Comparison of ENCODE assay signal across 2 cellular contexts in the genomic region with DNA sequence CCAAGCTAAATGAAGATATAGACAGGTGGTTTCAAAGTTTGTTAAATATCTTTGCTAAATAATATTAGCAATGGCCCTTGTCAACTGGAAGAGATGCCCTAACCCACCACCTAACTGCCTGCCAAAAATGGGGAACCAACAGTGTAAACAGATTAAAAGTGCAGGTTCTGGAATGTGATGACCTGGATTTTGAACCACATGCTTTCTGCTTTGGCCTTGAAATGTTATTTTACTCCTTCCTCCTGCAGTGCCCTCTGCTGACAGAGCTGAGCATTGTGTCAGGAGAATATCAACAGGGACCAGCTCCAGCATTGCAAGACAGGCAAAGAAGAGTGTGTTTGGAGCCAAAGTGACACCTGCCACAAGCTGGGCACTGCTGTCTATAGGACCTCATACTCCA.
TF ChIP-seq lines count a peak whose summit lies in the region.

No MANE protein-coding gene starts in this region.

TF ChIP-seq in WTC11, 78 proteins besides CTCF, POLR2A, EP300 and RAD21 (continued from another document):
- TF ChIP-seq CBFB (CRISPR knock-in tag; IDR thresholded peaks at IDR 0.05; ENCODE audit: low read depth): no peak
- no peak for TF ChIP-seq JUN (CRISPR knock-in tag; IDR thresholded peaks at IDR 0.05)
- no peak for TF ChIP-seq ZNF232 (CRISPR knock-in tag; IDR thresholded peaks at IDR 0.05)
- no peak for TF ChIP-seq NR1H2 (CRISPR knock-in tag; IDR thresholded peaks at IDR 0.05)
- no peak for TF ChIP-seq ESRRA (CRISPR knock-in tag; IDR thresholded peaks at IDR 0.05; ENCODE audit: borderline replicate concordance)
- no peak for TF ChIP-seq TP53 (CRISPR knock-in tag; IDR thresholded peaks at IDR 0.05)
- no peak for TF ChIP-seq ELF4 (CRISPR knock-in tag; IDR thresholded peaks at IDR 0.05; ENCODE audit: low read depth)
- no peak for TF ChIP-seq GABPB1 (CRISPR knock-in tag; IDR thresholded peaks at IDR 0.05)
- no peak for TF ChIP-seq TEAD4 (CRISPR knock-in tag; IDR thresholded peaks at IDR 0.05)
- TF ChIP-seq, protein P1, sequence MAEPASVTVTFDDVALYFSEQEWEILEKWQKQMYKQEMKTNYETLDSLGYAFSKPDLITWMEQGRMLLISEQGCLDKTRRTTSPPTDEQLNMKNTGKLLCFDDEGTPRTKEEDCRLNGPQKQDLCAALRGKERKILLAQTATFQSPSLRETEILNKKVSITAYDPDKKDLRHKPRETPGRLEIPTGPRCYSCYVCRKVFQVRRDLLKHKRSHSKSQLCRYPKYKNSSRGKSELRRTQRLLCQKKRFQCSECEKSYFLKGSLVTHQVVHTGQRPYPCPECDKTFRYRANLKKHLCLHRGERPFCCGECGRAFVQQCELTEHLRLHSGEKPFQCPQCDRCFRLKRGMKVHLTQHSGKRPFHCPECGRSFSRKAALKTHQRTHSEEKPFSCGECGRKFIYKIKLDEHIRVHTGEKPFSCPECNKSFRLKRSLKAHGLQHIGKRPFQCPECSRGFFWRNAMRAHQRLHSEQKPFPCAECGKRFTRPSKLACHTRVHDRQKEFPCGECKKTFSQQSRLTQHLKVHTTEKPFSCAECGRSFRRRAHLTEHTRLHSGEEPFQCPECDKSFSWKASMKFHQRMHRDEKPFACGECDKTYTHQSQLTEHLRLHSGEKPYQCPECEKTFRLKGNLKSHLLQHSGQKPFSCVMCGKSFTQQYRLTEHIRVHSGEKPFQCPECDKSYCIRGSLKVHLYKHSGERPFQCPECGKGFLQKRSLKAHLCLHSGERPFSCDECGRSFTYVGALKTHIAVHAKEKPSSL (CRISPR knock-in tag; conservative IDR thresholded peaks at IDR 0.05): no peak
- TF ChIP-seq, protein P2, sequence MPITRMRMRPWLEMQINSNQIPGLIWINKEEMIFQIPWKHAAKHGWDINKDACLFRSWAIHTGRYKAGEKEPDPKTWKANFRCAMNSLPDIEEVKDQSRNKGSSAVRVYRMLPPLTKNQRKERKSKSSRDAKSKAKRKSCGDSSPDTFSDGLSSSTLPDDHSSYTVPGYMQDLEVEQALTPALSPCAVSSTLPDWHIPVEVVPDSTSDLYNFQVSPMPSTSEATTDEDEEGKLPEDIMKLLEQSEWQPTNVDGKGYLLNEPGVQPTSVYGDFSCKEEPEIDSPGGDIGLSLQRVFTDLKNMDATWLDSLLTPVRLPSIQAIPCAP (CRISPR knock-in tag; IDR thresholded peaks at IDR 0.05): no peak
- no peak for TF ChIP-seq KAT7 (CRISPR knock-in tag; IDR thresholded peaks at IDR 0.05; ENCODE audit: borderline replicate concordance)
- TF ChIP-seq, protein P3, sequence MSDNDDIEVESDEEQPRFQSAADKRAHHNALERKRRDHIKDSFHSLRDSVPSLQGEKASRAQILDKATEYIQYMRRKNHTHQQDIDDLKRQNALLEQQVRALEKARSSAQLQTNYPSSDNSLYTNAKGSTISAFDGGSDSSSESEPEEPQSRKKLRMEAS (CRISPR knock-in tag; IDR thresholded peaks at IDR 0.05): no peak
- TF ChIP-seq FOXJ3 (CRISPR knock-in tag; IDR thresholded peaks at IDR 0.05; ENCODE audit: borderline replicate concordance): no peak

TF ChIP-seq in HepG2, 621 proteins besides CTCF, POLR2A, EP300 and RAD21 (continued from another document and continues in another):
- no peak for TF ChIP-seq NFKBIZ (CRISPR knock-in tag; IDR thresholded peaks at IDR 0.05)
- no peak for TF ChIP-seq ZNF7 (CRISPR knock-in tag; IDR thresholded peaks at IDR 0.05)
- TF ChIP-seq PHF20 (CRISPR knock-in tag; IDR thresholded peaks at IDR 0.05): 0 out of 2 replicates have a peak, but pooled peaks have one; percentile 8
- TF ChIP-seq, protein P4, sequence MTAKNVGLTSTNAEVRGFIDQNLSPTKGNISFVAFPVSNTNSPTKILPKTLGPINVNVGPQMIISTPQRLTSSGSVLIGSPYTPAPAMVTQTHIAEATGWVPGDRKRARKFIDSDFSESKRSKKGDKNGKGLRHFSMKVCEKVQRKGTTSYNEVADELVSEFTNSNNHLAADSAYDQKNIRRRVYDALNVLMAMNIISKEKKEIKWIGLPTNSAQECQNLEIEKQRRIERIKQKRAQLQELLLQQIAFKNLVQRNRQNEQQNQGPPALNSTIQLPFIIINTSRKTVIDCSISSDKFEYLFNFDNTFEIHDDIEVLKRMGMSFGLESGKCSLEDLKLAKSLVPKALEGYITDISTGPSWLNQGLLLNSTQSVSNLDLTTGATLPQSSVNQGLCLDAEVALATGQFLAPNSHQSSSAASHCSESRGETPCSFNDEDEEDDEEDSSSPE (CRISPR knock-in tag; IDR thresholded peaks at IDR 0.05): no peak
- TF ChIP-seq KAT8 (CRISPR knock-in tag; IDR thresholded peaks at IDR 0.05): 0 out of 2 replicates have a peak, but pooled peaks have one; percentile 27
- no peak for TF ChIP-seq RFX5 (IDR thresholded peaks at IDR 0.05; ENCODE audit: low read depth, low read length)
- no peak for TF ChIP-seq ZNF232 (CRISPR knock-in tag; IDR thresholded peaks at IDR 0.05; ENCODE audit: borderline replicate concordance)
- no peak for TF ChIP-seq TARDBP (CRISPR knock-in tag; IDR thresholded peaks at IDR 0.05)
- no peak for TF ChIP-seq KDM5B (CRISPR knock-in tag; IDR thresholded peaks at IDR 0.05; ENCODE audit: borderline replicate concordance)
- no peak for TF ChIP-seq NR2C2 (CRISPR knock-in tag; IDR thresholded peaks at IDR 0.05; ENCODE audit: borderline replicate concordance)
- peak; percentile 94; the same call in 1 of the 2 replicates for TF ChIP-seq SETDB1 (CRISPR knock-in tag; IDR thresholded peaks at IDR 0.05; ENCODE audit: borderline replicate concordance)
- no peak for TF ChIP-seq NONO (IDR thresholded peaks at IDR 0.05)
- no peak for TF ChIP-seq NONO (CRISPR knock-in tag; conservative IDR thresholded peaks at IDR 0.05)
- TF ChIP-seq SRSF9 (IDR thresholded peaks at IDR 0.05; ENCODE audit: borderline replicate concordance, insufficient read depth, low read depth, low read length, poor library complexity, severe bottlenecking): no peak
- TF ChIP-seq, protein P5, sequence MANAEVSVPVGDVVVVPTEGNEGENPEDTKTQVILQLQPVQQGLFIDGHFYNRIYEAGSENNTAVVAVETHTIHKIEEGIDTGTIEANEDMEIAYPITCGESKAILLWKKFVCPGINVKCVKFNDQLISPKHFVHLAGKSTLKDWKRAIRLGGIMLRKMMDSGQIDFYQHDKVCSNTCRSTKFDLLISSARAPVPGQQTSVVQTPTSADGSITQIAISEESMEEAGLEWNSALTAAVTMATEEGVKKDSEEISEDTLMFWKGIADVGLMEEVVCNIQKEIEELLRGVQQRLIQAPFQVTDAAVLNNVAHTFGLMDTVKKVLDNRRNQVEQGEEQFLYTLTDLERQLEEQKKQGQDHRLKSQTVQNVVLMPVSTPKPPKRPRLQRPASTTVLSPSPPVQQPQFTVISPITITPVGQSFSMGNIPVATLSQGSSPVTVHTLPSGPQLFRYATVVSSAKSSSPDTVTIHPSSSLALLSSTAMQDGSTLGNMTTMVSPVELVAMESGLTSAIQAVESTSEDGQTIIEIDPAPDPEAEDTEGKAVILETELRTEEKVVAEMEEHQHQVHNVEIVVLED (CRISPR knock-in tag; IDR thresholded peaks at IDR 0.05; ENCODE audit: borderline replicate concordance): peak; percentile 22; the same call in 1 of the 2 replicates
- TF ChIP-seq, protein P6, sequence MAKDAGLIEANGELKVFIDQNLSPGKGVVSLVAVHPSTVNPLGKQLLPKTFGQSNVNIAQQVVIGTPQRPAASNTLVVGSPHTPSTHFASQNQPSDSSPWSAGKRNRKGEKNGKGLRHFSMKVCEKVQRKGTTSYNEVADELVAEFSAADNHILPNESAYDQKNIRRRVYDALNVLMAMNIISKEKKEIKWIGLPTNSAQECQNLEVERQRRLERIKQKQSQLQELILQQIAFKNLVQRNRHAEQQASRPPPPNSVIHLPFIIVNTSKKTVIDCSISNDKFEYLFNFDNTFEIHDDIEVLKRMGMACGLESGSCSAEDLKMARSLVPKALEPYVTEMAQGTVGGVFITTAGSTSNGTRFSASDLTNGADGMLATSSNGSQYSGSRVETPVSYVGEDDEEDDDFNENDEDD (CRISPR knock-in tag; IDR thresholded peaks at IDR 0.05; ENCODE audit: borderline replicate concordance): peak; percentile 23; the same call in 1 of the 2 replicates
- TF ChIP-seq ELF3 (CRISPR knock-in tag; IDR thresholded peaks at IDR 0.05): peak; percentile 42; the same call in 1 of the 2 replicates
- peak; percentile 67; the same call in 1 of the 2 replicates for TF ChIP-seq SRF (IDR thresholded peaks at IDR 0.05; ENCODE audit: low read depth, low read length)
- no peak; the same call in 1 of the 2 replicates for TF ChIP-seq JUNB (CRISPR knock-in tag; IDR thresholded peaks at IDR 0.05; ENCODE audit: borderline replicate concordance)
- TF ChIP-seq NR1H2 (CRISPR knock-in tag; IDR thresholded peaks at IDR 0.05; ENCODE audit: borderline replicate concordance, low read depth): no peak
- TF ChIP-seq, protein P7, sequence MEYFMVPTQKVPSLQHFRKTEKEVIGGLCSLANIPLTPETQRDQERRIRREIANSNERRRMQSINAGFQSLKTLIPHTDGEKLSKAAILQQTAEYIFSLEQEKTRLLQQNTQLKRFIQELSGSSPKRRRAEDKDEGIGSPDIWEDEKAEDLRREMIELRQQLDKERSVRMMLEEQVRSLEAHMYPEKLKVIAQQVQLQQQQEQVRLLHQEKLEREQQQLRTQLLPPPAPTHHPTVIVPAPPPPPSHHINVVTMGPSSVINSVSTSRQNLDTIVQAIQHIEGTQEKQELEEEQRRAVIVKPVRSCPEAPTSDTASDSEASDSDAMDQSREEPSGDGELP (IDR thresholded peaks at IDR 0.05; ENCODE audit: borderline replicate concordance, low read depth): peak; percentile 22; the same call in 1 of the 2 replicates
- TF ChIP-seq BHLHE40 (IDR thresholded peaks at IDR 0.05; ENCODE audit: low read length): no peak
- TF ChIP-seq NR2F2 (IDR thresholded peaks at IDR 0.05; ENCODE audit: borderline replicate concordance, low read depth): no peak
- TF ChIP-seq, protein P8, sequence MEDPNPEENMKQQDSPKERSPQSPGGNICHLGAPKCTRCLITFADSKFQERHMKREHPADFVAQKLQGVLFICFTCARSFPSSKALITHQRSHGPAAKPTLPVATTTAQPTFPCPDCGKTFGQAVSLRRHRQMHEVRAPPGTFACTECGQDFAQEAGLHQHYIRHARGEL (CRISPR knock-in tag; IDR thresholded peaks at IDR 0.05): no peak
- TF ChIP-seq, protein P9, sequence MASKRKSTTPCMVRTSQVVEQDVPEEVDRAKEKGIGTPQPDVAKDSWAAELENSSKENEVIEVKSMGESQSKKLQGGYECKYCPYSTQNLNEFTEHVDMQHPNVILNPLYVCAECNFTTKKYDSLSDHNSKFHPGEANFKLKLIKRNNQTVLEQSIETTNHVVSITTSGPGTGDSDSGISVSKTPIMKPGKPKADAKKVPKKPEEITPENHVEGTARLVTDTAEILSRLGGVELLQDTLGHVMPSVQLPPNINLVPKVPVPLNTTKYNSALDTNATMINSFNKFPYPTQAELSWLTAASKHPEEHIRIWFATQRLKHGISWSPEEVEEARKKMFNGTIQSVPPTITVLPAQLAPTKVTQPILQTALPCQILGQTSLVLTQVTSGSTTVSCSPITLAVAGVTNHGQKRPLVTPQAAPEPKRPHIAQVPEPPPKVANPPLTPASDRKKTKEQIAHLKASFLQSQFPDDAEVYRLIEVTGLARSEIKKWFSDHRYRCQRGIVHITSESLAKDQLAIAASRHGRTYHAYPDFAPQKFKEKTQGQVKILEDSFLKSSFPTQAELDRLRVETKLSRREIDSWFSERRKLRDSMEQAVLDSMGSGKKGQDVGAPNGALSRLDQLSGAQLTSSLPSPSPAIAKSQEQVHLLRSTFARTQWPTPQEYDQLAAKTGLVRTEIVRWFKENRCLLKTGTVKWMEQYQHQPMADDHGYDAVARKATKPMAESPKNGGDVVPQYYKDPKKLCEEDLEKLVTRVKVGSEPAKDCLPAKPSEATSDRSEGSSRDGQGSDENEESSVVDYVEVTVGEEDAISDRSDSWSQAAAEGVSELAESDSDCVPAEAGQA (IDR thresholded peaks at IDR 0.05; ENCODE audit: low read depth): no peak
- TF ChIP-seq, protein P9 (CRISPR knock-in tag; IDR thresholded peaks at IDR 0.05; ENCODE audit: borderline replicate concordance): no peak
- no peak for TF ChIP-seq KLF6 (CRISPR knock-in tag; IDR thresholded peaks at IDR 0.05)
- TF ChIP-seq, protein P10, sequence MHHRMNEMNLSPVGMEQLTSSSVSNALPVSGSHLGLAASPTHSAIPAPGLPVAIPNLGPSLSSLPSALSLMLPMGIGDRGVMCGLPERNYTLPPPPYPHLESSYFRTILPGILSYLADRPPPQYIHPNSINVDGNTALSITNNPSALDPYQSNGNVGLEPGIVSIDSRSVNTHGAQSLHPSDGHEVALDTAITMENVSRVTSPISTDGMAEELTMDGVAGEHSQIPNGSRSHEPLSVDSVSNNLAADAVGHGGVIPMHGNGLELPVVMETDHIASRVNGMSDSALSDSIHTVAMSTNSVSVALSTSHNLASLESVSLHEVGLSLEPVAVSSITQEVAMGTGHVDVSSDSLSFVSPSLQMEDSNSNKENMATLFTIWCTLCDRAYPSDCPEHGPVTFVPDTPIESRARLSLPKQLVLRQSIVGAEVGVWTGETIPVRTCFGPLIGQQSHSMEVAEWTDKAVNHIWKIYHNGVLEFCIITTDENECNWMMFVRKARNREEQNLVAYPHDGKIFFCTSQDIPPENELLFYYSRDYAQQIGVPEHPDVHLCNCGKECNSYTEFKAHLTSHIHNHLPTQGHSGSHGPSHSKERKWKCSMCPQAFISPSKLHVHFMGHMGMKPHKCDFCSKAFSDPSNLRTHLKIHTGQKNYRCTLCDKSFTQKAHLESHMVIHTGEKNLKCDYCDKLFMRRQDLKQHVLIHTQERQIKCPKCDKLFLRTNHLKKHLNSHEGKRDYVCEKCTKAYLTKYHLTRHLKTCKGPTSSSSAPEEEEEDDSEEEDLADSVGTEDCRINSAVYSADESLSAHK (CRISPR knock-in tag; IDR thresholded peaks at IDR 0.05; ENCODE audit: borderline replicate concordance): no peak
- TF ChIP-seq, protein P11, sequence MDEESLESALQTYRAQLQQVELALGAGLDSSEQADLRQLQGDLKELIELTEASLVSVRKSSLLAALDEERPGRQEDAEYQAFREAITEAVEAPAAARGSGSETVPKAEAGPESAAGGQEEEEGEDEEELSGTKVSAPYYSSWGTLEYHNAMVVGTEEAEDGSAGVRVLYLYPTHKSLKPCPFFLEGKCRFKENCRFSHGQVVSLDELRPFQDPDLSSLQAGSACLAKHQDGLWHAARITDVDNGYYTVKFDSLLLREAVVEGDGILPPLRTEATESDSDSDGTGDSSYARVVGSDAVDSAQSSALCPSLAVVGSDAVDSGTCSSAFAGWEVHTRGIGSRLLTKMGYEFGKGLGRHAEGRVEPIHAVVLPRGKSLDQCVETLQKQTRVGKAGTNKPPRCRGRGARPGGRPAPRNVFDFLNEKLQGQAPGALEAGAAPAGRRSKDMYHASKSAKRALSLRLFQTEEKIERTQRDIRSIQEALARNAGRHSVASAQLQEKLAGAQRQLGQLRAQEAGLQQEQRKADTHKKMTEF (CRISPR knock-in tag; IDR thresholded peaks at IDR 0.05): 0 out of 2 replicates have a peak, but pooled peaks have one; percentile 24
- TF ChIP-seq ZFP36L1 (CRISPR knock-in tag; IDR thresholded peaks at IDR 0.05): no peak
